9 cellular contexts compared by ENCODE assay signal in genomic region chr12:51847830-51848727, GRCh38. TPM values are rescaled to one million over a fixed set of nuclear protein-coding genes. Genes with fewer than 3 reads are reported as not detected.
A peak's percentile ranks its signal among the peaks of the same experiment; 100 is the strongest.
DNase-seq lines count a peak whose midpoint lies in the region; ATAC-seq and TF ChIP-seq lines count a peak whose summit lies in the region.
"Had no signal": no experiment of that assay in that cellular context is flagged by ENCODE, and none has a peak within 500 bp of the region (broad histone marks: within the 10 kb centered on the region; RNA-seq: fewer than 3 reads in every experiment).

FIGNL2 (minus strand) TSS chr12:51848718; CDS start chr12:51822413, 26,305 bp downstream.

- H3K4me3 ChIP-seq in breast epithelium, result peak within 1 kb of the TSS; percentile 54 to 87 (median 74)
- H3K4me3 ChIP-seq in naive thymus-derived CD4-positive, alpha-beta T cell (ENCODE audit: low read length), result no peak within 1 kb of the TSS

- intact Hi-C loops in breast epithelium (cut with DNase I; ENCODE audit: low total_unique reads) (loop anchor here (2.0 kb wide), 1 partner anchor 57 kb away; no protein-coding TSS in a partner anchor), MCF 10A (cut with micrococcal nuclease) (no loop called here)
- intact Hi-C loops in naive thymus-derived CD4-positive, alpha-beta T cell (cut with micrococcal nuclease), result loop anchor here in 1 of 2 donors (2.0 kb wide), 1 partner anchor 33 kb away; a partner anchor contains a TSS

- H3K27me3 Mint-ChIP-seq in MCF 10A (ENCODE audit: insufficient read depth, unreplicated experiment) (peaks cover 69% of the 10 kb centered on the region), endothelial cell (ENCODE audit: unreplicated experiment) (peaks cover 18% of the 10 kb centered on the region)
- H3K27me3 Mint-ChIP-seq in naive thymus-derived CD4-positive, alpha-beta T cell, result peaks cover 27 to 76% (median 34%) of the 10 kb centered on the region in 5 donors

- no peaks in the 10 kb centered on the region for H3K4me1 ChIP-seq in breast epithelium
- peaks cover 0 to 9% of the 10 kb centered on the region in 2 donors for H3K4me1 ChIP-seq in naive thymus-derived CD4-positive, alpha-beta T cell (ENCODE audit: control insufficient read depth in 2 of 2, insufficient read depth in 2 of 2, low read length in 2 of 2)

- peak; percentile 6 for ATAC-seq in naive thymus-derived CD4-positive, alpha-beta T cell
- ATAC-seq in GM21423 (IDR thresholded peaks at IDR 0.05; ENCODE audit: unreplicated experiment), result no peak
- ATAC-seq in GM21717 (IDR thresholded peaks at IDR 0.05; ENCODE audit: unreplicated experiment), result no peak

- H3K4me3 Mint-ChIP-seq in MCF 10A (ENCODE audit: unreplicated experiment) (no peak within 1 kb of the TSS), endothelial cell (ENCODE audit: unreplicated experiment) (peak within 1 kb of the TSS; percentile 90)
- H3K4me3 Mint-ChIP-seq in naive thymus-derived CD4-positive, alpha-beta T cell, result peak within 1 kb of the TSS; percentile 14 to 84 (median 72)

- H3K4me1 Mint-ChIP-seq in MCF 10A (ENCODE audit: insufficient read depth, unreplicated experiment) (no peaks in the 10 kb centered on the region), endothelial cell (ENCODE audit: unreplicated experiment) (peaks cover 39% of the 10 kb centered on the region)
- peaks cover 11 to 36% (median 34%) of the 10 kb centered on the region in 7 donors for H3K4me1 Mint-ChIP-seq in naive thymus-derived CD4-positive, alpha-beta T cell

- CTCF ChIA-PET in MCF 10A (lab: Yijun Ruan, JAX) (no interaction called here), GM10248 (lab: Yijun Ruan, JAX) (no interaction called here)
- CTCF ChIA-PET in naive thymus-derived CD4-positive, alpha-beta T cell (lab: Charles Lee), result no interaction called here

- H3K36me3 Mint-ChIP-seq in MCF 10A (ENCODE audit: insufficient read depth, unreplicated experiment) (no peaks in the 10 kb centered on the region), endothelial cell (ENCODE audit: low read depth, unreplicated experiment) (peaks cover 23% of the 10 kb centered on the region)
- peaks cover 0 to 3% (median 0%) of the 10 kb centered on the region in 5 donors for H3K36me3 Mint-ChIP-seq in naive thymus-derived CD4-positive, alpha-beta T cell

- H3K9me3 ChIP-seq in breast epithelium, result no peaks in the 10 kb centered on the region
- H3K9me3 ChIP-seq in naive thymus-derived CD4-positive, alpha-beta T cell (ENCODE audit: control insufficient read depth in 2 of 3, low read length in 3 of 3), result no peaks in the 10 kb centered on the region

- H3K36me3 ChIP-seq in breast epithelium, result no peaks in the 10 kb centered on the region
- H3K36me3 ChIP-seq in naive thymus-derived CD4-positive, alpha-beta T cell (ENCODE audit: control insufficient read depth in 2 of 3, insufficient read depth in 3 of 3, low read length in 3 of 3), result no peaks in the 10 kb centered on the region

- H3K27ac Mint-ChIP-seq in MCF 10A (ENCODE audit: low read depth, unreplicated experiment) (no peak within 1 kb of the TSS), endothelial cell (ENCODE audit: unreplicated experiment) (peak within 1 kb of the TSS; percentile 36)
- H3K27ac Mint-ChIP-seq in naive thymus-derived CD4-positive, alpha-beta T cell, result no peak within 1 kb of the TSS

- no TSS peak for BruUV-seq in MCF 10A (replicated peaks; lab: Mats Ljungman, UMichigan)

- TF ChIP-seq POLR2A in breast epithelium (IDR thresholded peaks at IDR 0.05), result no peak

- H3K27ac ChIP-seq in breast epithelium, result peak within 1 kb of the TSS; percentile 82 to 97
- no peak within 1 kb of the TSS for H3K27ac ChIP-seq in naive thymus-derived CD4-positive, alpha-beta T cell (ENCODE audit: low read depth, low read length)

- no peaks in the 10 kb centered on the region for H3K9me3 Mint-ChIP-seq in MCF 10A (ENCODE audit: unreplicated experiment)
- no peaks in the 10 kb centered on the region for H3K9me3 Mint-ChIP-seq in endothelial cell (ENCODE audit: unreplicated experiment)
- H3K9me3 Mint-ChIP-seq in naive thymus-derived CD4-positive, alpha-beta T cell, result peaks cover 0 to 2% (median 0%) of the 10 kb centered on the region in 11 donors

- POLR2A ChIA-PET in MCF 10A (lab: Yijun Ruan, JAX), result interaction anchor here (0.7 kb wide), 1 partner anchor 13 kb away, joined by 3 read pairs; no protein-coding TSS in a partner anchor
- POLR2A ChIA-PET in naive thymus-derived CD4-positive, alpha-beta T cell (lab: Charles Lee), result no interaction called here
- POLR2A ChIA-PET in GM10248 (lab: Yijun Ruan, JAX), result no interaction called here

- no peak for TF ChIP-seq CTCF in breast epithelium (IDR thresholded peaks at IDR 0.05)
- TF ChIP-seq CTCF in MCF 10A (IDR thresholded peaks at IDR 0.05; ENCODE audit: unreplicated experiment), result no peak
- TF ChIP-seq CTCF in endothelial cell (IDR thresholded peaks at IDR 0.05; ENCODE audit: unreplicated experiment), result no peak
- no peak for TF ChIP-seq CTCF in GM10248 (IDR thresholded peaks at IDR 0.05; ENCODE audit: control extremely low read depth, extremely low read depth, low read depth, missing control alignments)

- DNase-seq in breast epithelium (ENCODE audit: low spot score in 2 of 2), result no peak
- no peak for DNase-seq in MCF 10A (ENCODE audit: unreplicated experiment)
- peak; percentile 60 for DNase-seq in endothelial cell (ENCODE audit: low spot score)
- no peak for DNase-seq in naive thymus-derived CD4-positive, alpha-beta T cell
- no peak for DNase-seq in medulla oblongata (ENCODE audit: extremely low spot score)
- no peak for DNase-seq in GM10248 (ENCODE audit: extremely low spot score)

- H3K27me3 ChIP-seq in breast epithelium, result peaks cover 0 to 4% of the 10 kb centered on the region in 2 donors
- peaks cover 3 to 24% of the 10 kb centered on the region in 2 donors for H3K27me3 ChIP-seq in naive thymus-derived CD4-positive, alpha-beta T cell (ENCODE audit: control insufficient read depth in 2 of 2, insufficient read depth in 2 of 2, low read length in 2 of 2)

RNA-seq across cellular contexts. Expression of gene FIGNL2, which starts in this region (rescaled TPM):
- total RNA-seq in breast epithelium (1 to 10 TPM in 1 of 3 donors, under 1 TPM in 2; 0.16 to 1.3 (median 0.29) TPM), MCF 10A (2022) (not detected in 2 replicates), endothelial cell (ENCODE audit: unreplicated experiment) (42.0 TPM)
- 1 to 10 TPM in 4 of 5 experiments, under 1 TPM in 1; 0.22 to 2.1 (median 1.5) TPM for total RNA-seq in naive thymus-derived CD4-positive, alpha-beta T cell
- under 1 TPM in 1 of 2 donors, not detected in 1; 0.07 TPM for polyA plus RNA-seq in naive thymus-derived CD4-positive, alpha-beta T cell
- polyA plus RNA-seq: keratinocyte had no signal

Comparison
In these comparisons a context has a peak if more than half of its experiments do, and no peak if none do; other contexts are left out.
1. RNA of gene FIGNL2 (total RNA-seq): 42.0 TPM in endothelial cell (single experiment); 0.22 to 2.1 TPM in naive thymus-derived CD4-positive, alpha-beta T cell, 0.16 to 1.3 TPM in breast epithelium and not detected in MCF 10A; every median in the first group is over 10 times any median in the second.